In genomic region chr6:144149894-144150672, GRCh38 we compare ENCODE assay signal across 1 cellular context.
TF ChIP-seq lines count a peak whose summit lies in the region.

TSS of gene STX11 (plus strand) at chr6:144150517. CDS start at chr6:144186628, 36,111 bp downstream.

TF ChIP-seq in HEK293, 187 proteins besides CTCF, POLR2A, EP300 and RAD21 (continued from another document):
- TF ChIP-seq ZNF2 (tag by site-specific recombination; IDR thresholded peaks at IDR 0.05) (0 out of 2 replicates have a peak, but pooled peaks have one; percentile 54), ZNF433 (tag by site-specific recombination; IDR thresholded peaks at IDR 0.05; ENCODE audit: low read depth) (no peak), ZNF791 (tag by site-specific recombination; IDR thresholded peaks at IDR 0.05) (no peak), ZBTB26 (tag by site-specific recombination; optimal IDR thresholded peaks at IDR 0.05) (peak; percentile 99)
- TF ChIP-seq, protein P1, sequence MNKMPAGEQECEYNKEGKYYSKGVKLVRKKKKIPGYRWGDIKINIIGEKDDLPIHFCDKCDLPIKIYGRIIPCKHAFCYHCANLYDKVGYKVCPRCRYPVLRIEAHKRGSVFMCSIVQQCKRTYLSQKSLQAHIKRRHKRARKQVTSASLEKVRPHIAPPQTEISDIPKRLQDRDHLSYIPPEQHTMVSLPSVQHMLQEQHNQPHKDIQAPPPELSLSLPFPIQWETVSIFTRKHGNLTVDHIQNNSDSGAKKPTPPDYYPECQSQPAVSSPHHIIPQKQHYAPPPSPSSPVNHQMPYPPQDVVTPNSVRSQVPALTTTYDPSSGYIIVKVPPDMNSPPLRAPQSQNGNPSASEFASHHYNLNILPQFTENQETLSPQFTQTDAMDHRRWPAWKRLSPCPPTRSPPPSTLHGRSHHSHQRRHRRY (tag by site-specific recombination; IDR thresholded peaks at IDR 0.05): 0 out of 2 replicates have a peak, but pooled peaks have one; percentile 26
- TF ChIP-seq, protein P2, sequence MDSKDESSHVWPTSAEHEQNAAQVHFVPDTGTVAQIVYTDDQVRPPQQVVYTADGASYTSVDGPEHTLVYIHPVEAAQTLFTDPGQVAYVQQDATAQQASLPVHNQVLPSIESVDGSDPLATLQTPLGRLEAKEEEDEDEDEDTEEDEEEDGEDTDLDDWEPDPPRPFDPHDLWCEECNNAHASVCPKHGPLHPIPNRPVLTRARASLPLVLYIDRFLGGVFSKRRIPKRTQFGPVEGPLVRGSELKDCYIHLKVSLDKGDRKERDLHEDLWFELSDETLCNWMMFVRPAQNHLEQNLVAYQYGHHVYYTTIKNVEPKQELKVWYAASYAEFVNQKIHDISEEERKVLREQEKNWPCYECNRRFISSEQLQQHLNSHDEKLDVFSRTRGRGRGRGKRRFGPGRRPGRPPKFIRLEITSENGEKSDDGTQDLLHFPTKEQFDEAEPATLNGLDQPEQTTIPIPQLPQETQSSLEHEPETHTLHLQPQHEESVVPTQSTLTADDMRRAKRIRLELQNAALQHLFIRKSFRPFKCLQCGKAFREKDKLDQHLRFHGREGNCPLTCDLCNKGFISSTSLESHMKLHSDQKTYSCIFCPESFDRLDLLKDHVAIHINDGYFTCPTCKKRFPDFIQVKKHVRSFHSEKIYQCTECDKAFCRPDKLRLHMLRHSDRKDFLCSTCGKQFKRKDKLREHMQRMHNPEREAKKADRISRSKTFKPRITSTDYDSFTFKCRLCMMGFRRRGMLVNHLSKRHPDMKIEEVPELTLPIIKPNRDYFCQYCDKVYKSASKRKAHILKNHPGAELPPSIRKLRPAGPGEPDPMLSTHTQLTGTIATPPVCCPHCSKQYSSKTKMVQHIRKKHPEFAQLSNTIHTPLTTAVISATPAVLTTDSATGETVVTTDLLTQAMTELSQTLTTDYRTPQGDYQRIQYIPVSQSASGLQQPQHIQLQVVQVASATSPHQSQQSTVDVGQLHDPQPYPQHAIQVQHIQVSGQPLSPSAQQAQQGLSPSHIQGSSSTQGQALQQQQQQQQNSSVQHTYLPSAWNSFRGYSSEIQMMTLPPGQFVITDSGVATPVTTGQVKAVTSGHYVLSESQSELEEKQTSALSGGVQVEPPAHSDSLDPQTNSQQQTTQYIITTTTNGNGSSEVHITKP (tag by site-specific recombination; IDR thresholded peaks at IDR 0.05): 0 out of 2 replicates have a peak, but pooled peaks have one; percentile 32
